In the genomic region with DNA sequence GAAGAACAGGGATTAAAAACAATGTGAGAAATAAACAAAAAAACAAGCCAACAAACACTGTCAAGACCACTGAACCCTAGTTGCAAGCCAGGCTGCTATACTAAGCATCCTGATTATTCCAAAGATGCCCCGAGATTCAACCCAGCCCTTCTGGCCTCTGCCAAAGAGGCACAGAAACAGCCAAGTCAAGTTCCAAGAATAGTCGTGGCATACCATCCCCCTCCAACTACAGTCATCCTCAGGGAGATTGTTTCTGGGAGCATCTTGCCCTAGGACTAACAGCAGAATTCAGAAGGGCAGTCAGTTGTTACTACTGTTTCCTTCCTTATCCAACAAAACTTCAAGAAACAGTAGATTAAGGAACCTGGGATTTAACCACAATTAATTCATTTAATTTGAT, we compare ENCODE assay signal across 14 cellular contexts. TPM values are rescaled to one million over a fixed set of nuclear protein-coding genes. Genes with fewer than 3 reads are reported as not detected.
A peak's percentile ranks its signal among the peaks of the same experiment; 100 is the strongest.
DNase-seq lines count a peak whose midpoint lies in the region; ATAC-seq and TF ChIP-seq lines count a peak whose summit lies in the region.
"Had no signal": no experiment of that assay in that cellular context is flagged by ENCODE, and none has a peak within 500 bp of the region (broad histone marks: within the 10 kb centered on the region; RNA-seq: fewer than 3 reads in every experiment).

No MANE protein-coding gene starts in this region.

- TF ChIP-seq CTCF in omental fat pad (IDR thresholded peaks at IDR 0.05): no peak

- ATAC-seq in omental fat pad (ENCODE audit: low FRiP score) (peak; percentile 46), GM19035 (IDR thresholded peaks at IDR 0.05; ENCODE audit: unreplicated experiment) (no peak), GM21529 (IDR thresholded peaks at IDR 0.05; ENCODE audit: unreplicated experiment) (no peak), GM21526 (IDR thresholded peaks at IDR 0.05; ENCODE audit: low FRiP score, unreplicated experiment) (no peak)
- ATAC-seq: stimulated activated memory B cell treated with anti-CD40 and anti-IgM and Interleukin-4, amounts not matched to agents 10 μg/mL and 1 μg/mL and 100 μg/mL, for 72 hours had no signal

- DNase-seq in AG08395 (ENCODE audit: low spot score) (peak; percentile 64), M059J (ENCODE audit: low read depth) (peak; percentile 64), fibroblast of gingiva (ENCODE audit: low read depth) (peak; percentile 52), omental fat pad (ENCODE audit: low spot score) (no peak), NCI-H2196 treated with DMSO at 0.1 percent for 48 hours (lab: John Stamatoyannopoulos, UW; ENCODE audit: unreplicated experiment) (no peak)
- DNase-seq: GDM1; midbrain; NCI-H1417 treated with DMSO at 0.1 percent for 48 hours; NCI-H748 treated with DMSO at 0.1 percent for 48 hours; stimulated activated CD4-positive, alpha-beta T cell treated with anti-CD3 and anti-CD28 coated beads, Interleukin-4, amount 100 ng/mL, for 1 hour had no signal

RNA-seq across cellular contexts. Expression of a gene that starts 52.3 kb away (rescaled TPM):
- total RNA-seq in M059J (2014; rRNA removed; shearing (Covaris generic)): 17.3 and 38.3 TPM in 2 replicates
- total RNA-seq in omental fat pad: 100 to 1,000 TPM in 1 of 4 donors, 10 to 100 TPM in 3; 19.1 to 128 (median 39.9) TPM

Comparison
In these comparisons a context has a peak if more than half of its experiments do, and no peak if none do; other contexts are left out.
1. DNase-seq: peak in AG08395 (single experiment), M059J (single experiment) and fibroblast of gingiva (single experiment); none in omental fat pad (single experiment) and NCI-H2196 treated with DMSO at 0.1 percent for 48 hours (single experiment).